In the genomic region with DNA sequence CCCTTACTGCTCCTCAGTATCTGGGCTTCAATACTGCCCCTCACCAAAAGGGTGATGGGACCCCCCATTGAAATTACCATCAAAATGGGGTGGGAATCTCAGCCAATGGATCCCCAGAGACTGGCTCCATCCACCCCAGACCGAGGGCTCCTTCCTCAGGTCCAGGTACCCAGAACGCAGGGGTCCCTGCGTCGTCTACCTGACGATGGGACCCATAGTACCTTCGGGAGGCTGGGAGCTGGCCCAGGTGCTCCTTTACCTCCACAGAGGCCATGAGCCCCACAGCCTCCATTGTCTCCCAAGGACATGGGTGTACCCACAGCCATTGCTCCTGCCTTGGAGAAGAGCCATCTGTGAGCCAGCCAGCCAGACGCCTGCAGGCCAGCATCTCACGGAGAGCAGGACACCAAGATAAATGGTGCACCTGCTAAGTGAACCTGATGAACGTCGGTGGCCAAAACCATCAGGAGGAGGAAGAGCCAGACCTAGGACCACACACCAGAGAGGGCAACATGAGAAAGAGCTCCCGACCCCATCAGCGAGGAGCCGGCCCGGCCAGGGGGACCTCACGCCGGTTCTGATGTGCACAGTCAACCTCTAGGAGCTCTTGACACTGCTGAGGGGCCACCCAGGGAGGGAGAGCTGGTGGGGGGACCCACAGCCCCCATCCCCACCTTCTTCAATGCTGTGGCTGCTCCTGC, we compare ENCODE assay signal across 19 cellular contexts.
DNase-seq lines count a peak whose midpoint lies in the region; TF ChIP-seq lines count a peak whose summit lies in the region.
"Had no signal": no experiment of that assay in that cellular context is flagged by ENCODE, and none has a peak within 500 bp of the region (broad histone marks: within the 10 kb centered on the region; RNA-seq: fewer than 3 reads in every experiment).

No MANE protein-coding gene starts in this region.

- H3K9me3 ChIP-seq in hepatocyte (ENCODE audit: low read depth) (no peaks in the 10 kb centered on the region), osteoblast (ENCODE audit: low read depth, low read length) (no peaks in the 10 kb centered on the region), vagina (no peaks in the 10 kb centered on the region)
- H3K9me3 ChIP-seq: Caco-2 had no signal

- H3K4me3 ChIP-seq in hepatocyte (no peak overlapping the region), osteoblast (ENCODE audit: insufficient read depth, low read length) (no peak overlapping the region), vagina (no peak overlapping the region)
- H3K4me3 ChIP-seq: GM12878, K562 had no signal

- H3K27ac ChIP-seq in hepatocyte (no peak overlapping the region), osteoblast (ENCODE audit: low read depth, low read length) (no peak overlapping the region), vagina (no peak overlapping the region)

- H4K20me1 ChIP-seq in hepatocyte (ENCODE audit: insufficient read depth, poor library complexity, severe bottlenecking) (no peaks in the 10 kb centered on the region), osteoblast (ENCODE audit: insufficient read depth, low read length) (no peaks in the 10 kb centered on the region)

- TF ChIP-seq POLR2A in vagina (IDR thresholded peaks at IDR 0.05) = no peak

- POLR2A ChIA-PET in GM10248 (lab: Yijun Ruan, JAX) = no interaction called here

- intact Hi-C loops in vagina (cut with DNase I) = no loop called here

- peak; percentile 53 for DNase-seq in activated effector memory CD4-positive, alpha-beta T cell treated with anti-CD3 and anti-CD28 coated beads, Interleukin-2, amount 50 U/mL, for 16 hours
- DNase-seq in activated effector memory CD4-positive, alpha-beta T cell treated with Interleukin-2 at 50 U/mL for 16 hours = no peak
- DNase-seq in hepatocyte (ENCODE audit: low spot score) = peak; percentile 1
- peak; percentile 73 for DNase-seq in osteoblast (ENCODE audit: insufficient read length, low spot score, missing footprints)
- peak; percentile 69 to 77 for DNase-seq in vagina (ENCODE audit: extremely low spot score in 2 of 2)
- DNase-seq in GM10248 (ENCODE audit: extremely low spot score) = no peak
- DNase-seq in NCI-H1092 (lab: John Stamatoyannopoulos, UW) = no peak
- no peak for DNase-seq in SHP77 (lab: John Stamatoyannopoulos, UW)
- DNase-seq: Caco-2; CD4-positive, alpha-beta T cell; DMS153; GF-D8; NCI-H1105; NCI-H1694; NCI-H2081 treated with DMSO at 0.1 percent for 48 hours; NCI-H82; RPMI8226 had no signal

- no peak for TF ChIP-seq CTCF in hepatocyte (IDR thresholded peaks at IDR 0.05; ENCODE audit: poor library complexity)
- TF ChIP-seq CTCF in osteoblast (IDR thresholded peaks at IDR 0.05; ENCODE audit: extremely low read depth, low read depth, low read length) = no peak
- no peak for TF ChIP-seq CTCF in vagina (IDR thresholded peaks at IDR 0.05)
- TF ChIP-seq CTCF in GM10248 (IDR thresholded peaks at IDR 0.05; ENCODE audit: control extremely low read depth, extremely low read depth, low read depth, missing control alignments) = no peak

- no peaks in the 10 kb centered on the region for H3K9me2 ChIP-seq in hepatocyte (replicated peaks; ENCODE audit: insufficient read depth)

- H3K4me2 ChIP-seq in hepatocyte (no peak overlapping the region), osteoblast (ENCODE audit: insufficient read depth, low read length) (no peak overlapping the region)

- H3K4me1 ChIP-seq in hepatocyte (ENCODE audit: insufficient read depth) (no peaks in the 10 kb centered on the region), osteoblast (ENCODE audit: insufficient read depth, low read length) (no peaks in the 10 kb centered on the region), vagina (no peaks in the 10 kb centered on the region)
- H3K4me1 ChIP-seq: Caco-2 had no signal

- 88% methylated on average over 16 of the region's 16 CpGs for WGBS in hepatocyte (ENCODE audit: low lambda C conversion rate, missing lambda C conversion rate)

- H3K27me3 ChIP-seq in hepatocyte (no peaks in the 10 kb centered on the region), osteoblast (ENCODE audit: insufficient read depth, low read length) (no peaks in the 10 kb centered on the region), vagina (no peaks in the 10 kb centered on the region)

- no peaks in the 10 kb centered on the region for H3K36me3 ChIP-seq in hepatocyte (replicated peaks; ENCODE audit: insufficient read depth, low read depth)
- no peaks in the 10 kb centered on the region for H3K36me3 ChIP-seq in osteoblast (ENCODE audit: insufficient read depth, low read length)
- no peaks in the 10 kb centered on the region for H3K36me3 ChIP-seq in vagina

- H2AFZ ChIP-seq in hepatocyte (no peak overlapping the region), osteoblast (ENCODE audit: low read length) (no peak overlapping the region)

- H3K79me2 ChIP-seq in hepatocyte (no peaks in the 10 kb centered on the region), osteoblast (ENCODE audit: insufficient read depth, low read length) (no peaks in the 10 kb centered on the region)

- CTCF ChIA-PET in GM10248 (lab: Yijun Ruan, JAX) = no interaction called here

Comparison
In these comparisons a context has a peak if more than half of its experiments do, and no peak if none do; other contexts are left out.
1. DNase-seq: peak in activated effector memory CD4-positive, alpha-beta T cell treated with anti-CD3 and anti-CD28 coated beads, Interleukin-2, amount 50 U/mL, for 16 hours (single experiment), hepatocyte (single experiment), osteoblast (single experiment) and vagina (2 of 2); none in activated effector memory CD4-positive, alpha-beta T cell treated with Interleukin-2 at 50 U/mL for 16 hours (single experiment), GM10248 (single experiment), NCI-H1092 (single experiment) and SHP77 (0 of 2).